ENCODE assay signal across 8 cellular contexts in the genomic region with DNA sequence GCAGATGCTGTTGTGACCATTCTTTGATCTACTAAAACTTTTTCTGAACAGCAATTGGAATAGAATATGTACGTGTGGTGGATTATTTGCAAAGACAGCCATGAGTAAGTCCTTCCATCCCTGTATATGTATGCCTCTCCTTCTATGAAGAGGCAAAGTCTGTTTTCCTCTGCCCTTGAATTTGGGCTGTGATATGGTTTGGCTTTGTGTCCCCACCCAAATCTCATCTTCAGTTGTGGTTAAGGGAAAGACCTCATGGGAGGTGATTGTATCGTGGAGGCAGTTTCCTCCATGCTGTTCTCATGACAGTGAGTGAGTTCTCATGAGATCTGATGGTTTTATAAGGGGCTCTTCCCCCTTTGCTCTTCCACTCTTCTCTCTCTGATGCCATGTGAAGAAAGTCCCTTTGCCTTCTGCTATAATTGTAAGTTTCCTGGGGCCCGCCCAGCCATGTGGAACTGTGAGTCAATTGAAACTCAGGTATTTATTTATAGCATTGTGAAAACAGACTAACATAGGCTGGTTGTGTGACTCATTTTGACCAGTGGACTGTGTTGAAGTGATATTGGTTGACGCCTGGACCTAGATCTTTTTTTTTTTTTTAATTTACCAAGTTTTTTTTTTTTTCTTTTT.
DNase-seq lines count a peak whose midpoint lies in the region; ATAC-seq and TF ChIP-seq lines count a peak whose summit lies in the region.

No MANE protein-coding gene starts in this region.

- no peaks in the 10 kb centered on the region for H3K36me3 Mint-ChIP-seq in activated CD4-positive, alpha-beta T cell treated with anti-CD3 and anti-CD28 coated beads, Interleukin-2, amount 10 ng/mL, durations not matched to agents 24 days and 14 days (ENCODE audit: low read depth)

- no peak for TF ChIP-seq CTCF in smooth muscle cell (IDR thresholded peaks at IDR 0.05; ENCODE audit: borderline replicate concordance, insufficient read depth, poor library complexity, severe bottlenecking)

- no peaks in the 10 kb centered on the region for H3K9me3 ChIP-seq in smooth muscle cell (replicated peaks; ENCODE audit: low read depth)

- H3F3A ChIP-seq in smooth muscle cell (ENCODE audit: low read depth), result no peaks in the 10 kb centered on the region

- DNase-seq in activated CD4-positive, alpha-beta T cell treated with anti-CD3 and anti-CD28 coated beads, Interleukin-2, amount 10 ng/mL, durations not matched to agents 24 days and 14 days, result peak; percentile 67
- DNase-seq in kidney tubule cell (ENCODE audit: low spot score), result peak; percentile 97
- no peak for DNase-seq in iPS-NIHi11 (ENCODE audit: low spot score)
- no peak for DNase-seq in HT-29 (ENCODE audit: low spot score)
- no peak for DNase-seq in NCI-H187 treated with DMSO at 0.1 percent for 48 hours (lab: John Stamatoyannopoulos, UW)
- no peak for DNase-seq in smooth muscle cell (lab: John Stamatoyannopoulos, UW; ENCODE audit: unreplicated experiment)

- H3K27me3 Mint-ChIP-seq in activated CD4-positive, alpha-beta T cell treated with anti-CD3 and anti-CD28 coated beads, Interleukin-2, amount 10 ng/mL, durations not matched to agents 24 days and 14 days, result no peaks in the 10 kb centered on the region

- H2AFZ ChIP-seq in smooth muscle cell (ENCODE audit: low read depth), result no peak overlapping the region

- no peaks in the 10 kb centered on the region for H3K4me1 ChIP-seq in smooth muscle cell (ENCODE audit: low read depth)

- no peak overlapping the region for H3K27ac ChIP-seq in smooth muscle cell (ENCODE audit: low read depth)

- H3K4me3 ChIP-seq in smooth muscle cell, result no peak overlapping the region

- no peaks in the 10 kb centered on the region for H3K79me2 ChIP-seq in smooth muscle cell (ENCODE audit: low read depth)

- intact Hi-C loops in activated CD4-positive, alpha-beta T cell treated with anti-CD3 and anti-CD28 coated beads, Interleukin-2, amount 10 ng/mL, durations not matched to agents 24 days and 14 days (cut with micrococcal nuclease), result loop anchor here (1.0 to 5.0 kb wide), 5 partner anchors 47 to 515 kb away; no protein-coding TSS in a partner anchor

- no peak overlapping the region for H3K4me2 ChIP-seq in smooth muscle cell

- ATAC-seq in GM18907 (IDR thresholded peaks at IDR 0.05; ENCODE audit: unreplicated experiment) (peak; percentile 90), HG02970 (IDR thresholded peaks at IDR 0.05; ENCODE audit: low FRiP score, unreplicated experiment) (peak; percentile 66)

- peaks cover 12% of the 10 kb centered on the region for H3K4me1 Mint-ChIP-seq in activated CD4-positive, alpha-beta T cell treated with anti-CD3 and anti-CD28 coated beads, Interleukin-2, amount 10 ng/mL, durations not matched to agents 24 days and 14 days

- H3K4me3 Mint-ChIP-seq in activated CD4-positive, alpha-beta T cell treated with anti-CD3 and anti-CD28 coated beads, Interleukin-2, amount 10 ng/mL, durations not matched to agents 24 days and 14 days, result no peak overlapping the region

- H3K27ac Mint-ChIP-seq in activated CD4-positive, alpha-beta T cell treated with anti-CD3 and anti-CD28 coated beads, Interleukin-2, amount 10 ng/mL, durations not matched to agents 24 days and 14 days, result peak overlapping the region; percentile 90

- WGBS in smooth muscle cell (ENCODE audit: low lambda C conversion rate), result 91% methylated on average over 4 of the region's 4 CpGs

- no peaks in the 10 kb centered on the region for H4K20me1 ChIP-seq in smooth muscle cell (ENCODE audit: low read depth)

- H3K27me3 ChIP-seq in smooth muscle cell (ENCODE audit: low read depth), result no peaks in the 10 kb centered on the region

- H3K36me3 ChIP-seq in smooth muscle cell (ENCODE audit: low read depth), result no peaks in the 10 kb centered on the region

- peaks cover 21% of the 10 kb centered on the region for H3K9me3 Mint-ChIP-seq in activated CD4-positive, alpha-beta T cell treated with anti-CD3 and anti-CD28 coated beads, Interleukin-2, amount 10 ng/mL, durations not matched to agents 24 days and 14 days

- H3K9ac ChIP-seq in smooth muscle cell (ENCODE audit: low read depth), result no peak overlapping the region

Comparison
In these comparisons a context has a peak if more than half of its experiments do, and no peak if none do; other contexts are left out.
1. DNase-seq: peak in activated CD4-positive, alpha-beta T cell treated with anti-CD3 and anti-CD28 coated beads, Interleukin-2, amount 10 ng/mL, durations not matched to agents 24 days and 14 days (single experiment) and kidney tubule cell (single experiment); none in iPS-NIHi11 (single experiment), HT-29 (single experiment), NCI-H187 treated with DMSO at 0.1 percent for 48 hours (single experiment) and smooth muscle cell (single experiment).